ENCODE assay signal across 9 cellular contexts in the genomic region with DNA sequence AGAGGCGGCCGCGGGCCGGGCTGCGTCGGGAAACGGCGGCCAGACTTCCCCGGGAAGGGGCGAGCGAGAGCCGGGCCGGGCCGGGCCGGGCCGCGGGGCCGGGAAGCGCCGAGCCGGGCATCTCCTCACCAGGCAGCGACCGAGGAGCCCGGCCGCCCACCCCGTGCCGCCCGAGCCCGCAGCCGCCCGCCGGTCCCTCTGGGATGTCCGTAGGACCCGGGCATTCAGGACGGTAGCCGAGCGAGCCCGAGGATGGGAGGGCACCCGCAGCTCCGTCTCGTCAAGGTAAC. TPM values are rescaled to one million over a fixed set of nuclear protein-coding genes. Genes with fewer than 3 reads are reported as not detected.
DNase-seq lines count a peak whose midpoint lies in the region; ATAC-seq and TF ChIP-seq lines count a peak whose summit lies in the region.
"Had no signal": no experiment of that assay in that cellular context is flagged by ENCODE, and none has a peak within 500 bp of the region (broad histone marks: within the 10 kb centered on the region; RNA-seq: fewer than 3 reads in every experiment).

CRHR1 (plus strand) TSS at position 28 of the 290 bp plus-strand sequence; CDS start at position 253, 225 bp downstream.

- H3K36me3 ChIP-seq in heart left ventricle (no peaks in the 10 kb centered on the region), aorta (ENCODE audit: control insufficient read depth in 1 of 2, insufficient read depth in 2 of 2, low read length in 1 of 2) (no peaks in the 10 kb centered on the region)

- H3K36me3 Mint-ChIP-seq in natural killer cell = no peaks in the 10 kb centered on the region

- peaks cover 56 to 72% of the 10 kb centered on the region in 2 donors for H3K27me3 Mint-ChIP-seq in natural killer cell (ENCODE audit: low read depth in 2 of 2)

- H3K4me3 ChIP-seq in heart left ventricle (peak within 1 kb of the TSS; percentile 21 to 58 (median 50)), dorsolateral prefrontal cortex (peak within 1 kb of the TSS; percentile 40 to 84 (median 71)), aorta (ENCODE audit: low read length in 2 of 2) (peak within 1 kb of the TSS; percentile 12 to 28)

- TF ChIP-seq POLR2A in heart left ventricle (IDR thresholded peaks at IDR 0.05) = no peak

- no peak within 1 kb of the TSS for H3K27ac Mint-ChIP-seq in natural killer cell

- 0 to 1% (median 0%) methylated on average over 2 to 41 of the region's 41 CpGs; no CpG with 5 or more reads in 1 of the 4 donors for WGBS in heart left ventricle, 4 donors
- WGBS in aorta, 2 donors = 0% methylated on average over 18 to 41 of the region's 41 CpGs

- no peak for DNase-seq in heart left ventricle
- no peak for DNase-seq in cardiac septum (ENCODE audit: low spot score)
- peak in 1 of 10 donors; percentile 53 for DNase-seq in dorsolateral prefrontal cortex
- DNase-seq in natural killer cell = no peak
- no peak for DNase-seq in aorta
- DNase-seq in GDM1 (lab: John Stamatoyannopoulos, UW) = no peak
- no peak for DNase-seq in cerebellum (ENCODE audit: low spot score)
- DNase-seq in stimulated activated CD4-positive, alpha-beta T cell treated with anti-CD3 and anti-CD28 coated beads, Interleukin-1b, Interleukin-23, amount 100 ng/mL, for 48 hours = no peak

- intact Hi-C loops in heart left ventricle (cut with DNase I) = no loop called here
- intact Hi-C loops in cardiac septum (cut with DNase I) = no loop called here
- intact Hi-C loops in dorsolateral prefrontal cortex (cut with DNase I) = loop anchor here in 1 of 2 donors (2.0 kb wide), 1 partner anchor 47 kb away; no protein-coding TSS in a partner anchor
- intact Hi-C loops in natural killer cell (cut with micrococcal nuclease) = no loop called here
- intact Hi-C loops in aorta (cut with DNase I) = no loop called here

- TF ChIP-seq CTCF in heart left ventricle (IDR thresholded peaks at IDR 0.05) (no peak), dorsolateral prefrontal cortex (IDR thresholded peaks at IDR 0.05 in 54 of 56, conservative IDR thresholded peaks at IDR 0.05 in 2 of 56; ENCODE audit: low read depth in 1 of 56, partially characterized antibody in 56 of 56) (no peak), natural killer cell (IDR thresholded peaks at IDR 0.05) (no peak)

- H3K27ac ChIP-seq in heart left ventricle = no peak within 1 kb of the TSS
- peak within 1 kb of the TSS in 56 of 59 donors; percentile 12 to 93 (median 74) for H3K27ac ChIP-seq in dorsolateral prefrontal cortex
- H3K27ac ChIP-seq in aorta (ENCODE audit: low read depth in 1 of 2, low read length in 2 of 2) = no peak within 1 kb of the TSS

- peak within 1 kb of the TSS; percentile 75 for H3K4me3 Mint-ChIP-seq in natural killer cell

- H3K9me3 ChIP-seq in heart left ventricle (no peaks in the 10 kb centered on the region), aorta (ENCODE audit: control insufficient read depth, low read length) (no peaks in the 10 kb centered on the region)

- H3K27me3 ChIP-seq in heart left ventricle = peaks cover 13 to 83% (median 40%) of the 10 kb centered on the region in 9 donors
- H3K27me3 ChIP-seq in dorsolateral prefrontal cortex = peaks cover 0 to 27% (median 0%) of the 10 kb centered on the region in 45 donors
- H3K27me3 ChIP-seq in aorta (ENCODE audit: control insufficient read depth in 1 of 2, insufficient read depth in 2 of 2, low read length in 1 of 2) = no peaks in the 10 kb centered on the region

- peaks cover 6 to 27% (median 19%) of the 10 kb centered on the region in 12 donors for H3K4me1 ChIP-seq in heart left ventricle
- no peaks in the 10 kb centered on the region for H3K4me1 ChIP-seq in aorta (ENCODE audit: control insufficient read depth in 1 of 2, insufficient read depth in 2 of 2, low read length in 2 of 2)

- peak in 1 of 4 donors; percentile 30 for ATAC-seq in heart left ventricle
- peak in 1 of 3 donors; percentile 22 for ATAC-seq in natural killer cell
- ATAC-seq in aorta (ENCODE audit: low FRiP score) = no peak

- H3K9me3 Mint-ChIP-seq in natural killer cell = no peaks in the 10 kb centered on the region

- no peaks in the 10 kb centered on the region for H3K4me1 Mint-ChIP-seq in natural killer cell

RNA-seq across cellular contexts. Expression of gene CRHR1, which starts in this region (rescaled TPM):
- total RNA-seq in heart left ventricle (under 1 TPM in 1 of 9 donors, not detected in 8; 0.52 TPM), cardiac septum (not detected), dorsolateral prefrontal cortex (10 to 100 TPM in 117 of 120 experiments, 1 to 10 TPM in 3; 8.3 to 43.9 (median 24.7) TPM), natural killer cell (not detected), aorta (not detected), cerebellum (7.5 TPM)
- polyA plus RNA-seq in heart left ventricle (not detected), aorta (not detected)
- total RNA-seq: T-helper 2 cell treated with Interferon-gamma antibody and Interleukin-4, amounts not matched to agents 100 ng/mL and 5 ng/mL, for 36 hours had no signal

Comparison
In these comparisons a context has a peak if more than half of its experiments do, and no peak if none do; other contexts are left out.
1. H3K27ac ChIP-seq: peak in dorsolateral prefrontal cortex (56 of 59); none in heart left ventricle (0 of 12) and aorta (0 of 2).
2. H3K4me3 ChIP-seq: peak in every context shown above with its lines; median percentile 71 in dorsolateral prefrontal cortex; 50 in heart left ventricle; 20 in aorta.